Comparison of ENCODE assay signal across 28 cellular contexts in the genomic region with DNA sequence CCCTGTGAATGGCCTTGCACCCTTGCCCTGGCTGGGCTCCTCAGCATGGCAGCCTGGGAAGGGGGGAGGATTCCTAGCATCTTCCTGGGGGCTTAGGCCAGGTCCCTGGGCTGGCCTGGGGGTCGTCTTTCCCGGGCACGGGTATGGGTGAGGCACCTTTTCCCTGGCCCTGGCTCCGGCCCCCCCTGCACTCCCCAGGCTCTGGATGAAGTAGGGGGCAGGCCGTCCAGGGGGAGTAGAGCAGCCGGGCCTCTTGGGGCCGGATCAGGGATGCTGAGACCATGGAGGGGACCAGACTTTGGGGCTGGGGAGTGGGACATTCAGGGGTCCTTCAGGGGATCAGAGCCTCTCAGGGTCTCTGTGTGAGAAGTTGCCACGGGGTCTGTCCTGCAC. TPM values are rescaled to one million over a fixed set of nuclear protein-coding genes. Genes with fewer than 3 reads are reported as not detected.
A peak's percentile ranks its signal among the peaks of the same experiment; 100 is the strongest.
DNase-seq lines count a peak whose midpoint lies in the region; ATAC-seq and TF ChIP-seq lines count a peak whose summit lies in the region.
"Had no signal": no experiment of that assay in that cellular context is flagged by ENCODE, and none has a peak within 500 bp of the region (broad histone marks: within the 10 kb centered on the region; RNA-seq: fewer than 3 reads in every experiment).

No MANE protein-coding gene starts in this region.

- H3K27ac ChIP-seq in hepatocyte: peak overlapping the region; percentile 94
- H3K27ac ChIP-seq in osteoblast (ENCODE audit: low read depth, low read length): no peak overlapping the region
- H3K27ac ChIP-seq in vagina: peak overlapping the region; percentile 57
- H3K27ac ChIP-seq: neural progenitor cell, sigmoid colon had no signal

- H2AFZ ChIP-seq in hepatocyte: no peak overlapping the region
- no peak overlapping the region for H2AFZ ChIP-seq in osteoblast (ENCODE audit: low read length)
- H2AFZ ChIP-seq: neural progenitor cell had no signal

- TF ChIP-seq CTCF in hepatocyte (IDR thresholded peaks at IDR 0.05; ENCODE audit: poor library complexity) (no peak), osteoblast (IDR thresholded peaks at IDR 0.05; ENCODE audit: extremely low read depth, low read depth, low read length) (no peak), vagina (IDR thresholded peaks at IDR 0.05) (no peak)

- ATAC-seq in left ventricle myocardium superior: no peak
- ATAC-seq: A549; activated CD8-positive, alpha-beta memory T cell treated with anti-CD3 and anti-CD28 coated beads, Interleukin-2, amount 10 ng/mL, durations not matched to agents 7 days and 5 days; activated T-cell treated with anti-CD3 and anti-CD28 coated beads, Interleukin-2, amount 50 U/mL, for 4 hours had no signal

- no peak for TF ChIP-seq POLR2A in vagina (IDR thresholded peaks at IDR 0.05)

- H3K4me1 ChIP-seq in hepatocyte (ENCODE audit: insufficient read depth) (peaks cover 87% of the 10 kb centered on the region), osteoblast (ENCODE audit: insufficient read depth, low read length) (peaks cover 25% of the 10 kb centered on the region), vagina (peaks cover 99% of the 10 kb centered on the region)

- H3K27me3 ChIP-seq in hepatocyte: no peaks in the 10 kb centered on the region
- no peaks in the 10 kb centered on the region for H3K27me3 ChIP-seq in osteoblast (ENCODE audit: insufficient read depth, low read length)
- no peaks in the 10 kb centered on the region for H3K27me3 ChIP-seq in vagina
- H3K27me3 ChIP-seq: neural progenitor cell, sigmoid colon had no signal

- H3K9me3 ChIP-seq in hepatocyte (ENCODE audit: low read depth) (no peaks in the 10 kb centered on the region), osteoblast (ENCODE audit: low read depth, low read length) (no peaks in the 10 kb centered on the region), vagina (no peaks in the 10 kb centered on the region)
- H3K9me3 ChIP-seq: A549, sigmoid colon had no signal

- intact Hi-C loops in left ventricle myocardium superior (cut with micrococcal nuclease): no loop called here
- intact Hi-C loops in cardiac septum (cut with DNase I): no loop called here
- intact Hi-C loops in vagina (cut with DNase I): no loop called here

- H3K4me2 ChIP-seq in hepatocyte: peak overlapping the region; percentile 72
- H3K4me2 ChIP-seq in osteoblast (ENCODE audit: insufficient read depth, low read length): no peak overlapping the region
- H3K4me2 ChIP-seq: A549, neural progenitor cell had no signal

- peaks cover 98% of the 10 kb centered on the region for H3K79me2 ChIP-seq in hepatocyte
- peaks cover 100% of the 10 kb centered on the region for H3K79me2 ChIP-seq in osteoblast (ENCODE audit: insufficient read depth, low read length)

- 64% methylated on average over 8 of the region's 8 CpGs for WGBS in hepatocyte (ENCODE audit: low lambda C conversion rate, missing lambda C conversion rate)

- H4K20me1 ChIP-seq in hepatocyte (ENCODE audit: insufficient read depth, poor library complexity, severe bottlenecking) (peaks cover 98% of the 10 kb centered on the region), osteoblast (ENCODE audit: insufficient read depth, low read length) (peaks cover 100% of the 10 kb centered on the region)

- H3K36me3 ChIP-seq in hepatocyte (replicated peaks; ENCODE audit: insufficient read depth, low read depth): no peaks in the 10 kb centered on the region
- H3K36me3 ChIP-seq in osteoblast (ENCODE audit: insufficient read depth, low read length): no peaks in the 10 kb centered on the region
- H3K36me3 ChIP-seq in vagina: no peaks in the 10 kb centered on the region
- H3K36me3 ChIP-seq: neural progenitor cell, sigmoid colon had no signal

- no peaks in the 10 kb centered on the region for H3K9me2 ChIP-seq in hepatocyte (replicated peaks; ENCODE audit: insufficient read depth)

- H3K4me3 ChIP-seq in hepatocyte: no peak overlapping the region
- no peak overlapping the region for H3K4me3 ChIP-seq in osteoblast (ENCODE audit: insufficient read depth, low read length)
- H3K4me3 ChIP-seq in vagina: peak overlapping the region; percentile 4 to 21
- H3K4me3 ChIP-seq: A549, neural progenitor cell, sigmoid colon had no signal

- DNase-seq in left ventricle myocardium superior (peak; percentile 25), cardiac septum (ENCODE audit: low spot score) (no peak), hepatocyte (ENCODE audit: low spot score) (no peak), osteoblast (ENCODE audit: insufficient read length, low spot score, missing footprints) (peak; percentile 76), vagina (ENCODE audit: extremely low spot score in 2 of 2) (no peak), NCI-H1436 (lab: John Stamatoyannopoulos, UW) (no peak), NCI-H82 (lab: John Stamatoyannopoulos, UW) (no peak), NCI-H2171 treated with DMSO at 0.1 percent for 48 hours (lab: John Stamatoyannopoulos, UW) (no peak)
- DNase-seq: activated CD4-positive, alpha-beta T cell treated with anti-CD3 and anti-CD28 coated beads, Interleukin-2, amount 50 U/mL, for 4 hours; activated CD4-positive, CD25-positive, alpha-beta regulatory T cell; activated CD8-positive, alpha-beta memory T cell treated with anti-CD3 and anti-CD28 coated beads, Interleukin-2, amount 10 ng/mL, durations not matched to agents 7 days and 5 days; activated gamma-delta T cell treated with Interleukin-2 at 50 U/mL for 16 hours; activated naive CD8-positive, alpha-beta T cell treated with anti-CD3 and anti-CD28 coated beads, Interleukin-2, amount 10 ng/mL, durations not matched to agents 7 days and 5 days; activated T-cell treated with anti-CD3 and anti-CD28 coated beads, Interleukin-2, amount 50 U/mL, for 4 hours; caudate nucleus; CD4-positive, alpha-beta T cell; DMS79 treated with DMSO at 0.1 percent for 48 hours; endodermal cell; GDM1; head of caudate nucleus; mammary epithelial cell; NCI-H146; NCI-H345; sigmoid colon; stimulated activated CD4-positive, alpha-beta T cell treated with anti-CD3 and anti-CD28 coated beads, Interleukin-15, amount 100 ng/mL, for 24 hours; stimulated activated CD4-positive, alpha-beta T cell treated with anti-CD3 and anti-CD28 coated beads, Interleukin-4, amount 100 ng/mL, for 4 hours had no signal

RNA-seq across cellular contexts. Expression of a gene that starts 6.6 kb away (rescaled TPM):
- 90.8 TPM for total RNA-seq in left ventricle myocardium superior
- 42.6 TPM for total RNA-seq in cardiac septum
- total RNA-seq in hepatocyte: 32.5 and 35.9 TPM in 2 replicates
- polyA plus RNA-seq in hepatocyte: 34.3 and 41.6 TPM in 2 replicates
- 25.3 and 26.4 TPM in 2 replicates for total RNA-seq in osteoblast
- 49.4 TPM for total RNA-seq in vagina

Comparison
In these comparisons a context has a peak if more than half of its experiments do, and no peak if none do; other contexts are left out.
1. DNase-seq: peak in left ventricle myocardium superior (single experiment) and osteoblast (single experiment); none in cardiac septum (single experiment), hepatocyte (single experiment), vagina (0 of 2), NCI-H1436 (single experiment), NCI-H82 (single experiment) and NCI-H2171 treated with DMSO at 0.1 percent for 48 hours (single experiment).
2. H3K4me3 ChIP-seq: peak in vagina (2 of 2); none in hepatocyte (single experiment) and osteoblast (single experiment).